ENCODE assay signal across 18 cellular contexts in genomic region chr2:64922482-64923384, GRCh38.
DNase-seq lines count a peak whose midpoint lies in the region; ATAC-seq and TF ChIP-seq lines count a peak whose summit lies in the region.
"Had no signal": no experiment of that assay in that cellular context is flagged by ENCODE, and none has a peak within 500 bp of the region (broad histone marks: within the 10 kb centered on the region; RNA-seq: fewer than 3 reads in every experiment).

No MANE protein-coding gene starts in this region.

- H4K5ac ChIP-seq in IMR-90 (ENCODE audit: low read depth, low read length), result no peak overlapping the region

- in situ Hi-C loops in IMR-90 (cut with MboI; ENCODE audit: low sequenced_read_pairs), result loop anchor here (25.0 kb wide), 1 partner anchor 240 kb away; no protein-coding TSS in a partner anchor

- no peaks in the 10 kb centered on the region for H3K9me1 ChIP-seq in IMR-90 (ENCODE audit: insufficient read depth, low read length)

- no peak overlapping the region for H2BK120ac ChIP-seq in IMR-90 (ENCODE audit: low read depth, low read length)

- no peak for TF ChIP-seq POLR2A in IMR-90 (IDR thresholded peaks at IDR 0.05; ENCODE audit: low read depth, low read length)

- no peak overlapping the region for H4K91ac ChIP-seq in IMR-90 (ENCODE audit: insufficient read depth, low read depth, low read length)

- no peak overlapping the region for H3K4me3 Mint-ChIP-seq in T-helper 17 cell
- H3K4me3 Mint-ChIP-seq: activated CD4-positive, alpha-beta T cell treated with anti-CD3 and anti-CD28 coated beads for 36 hours; naive thymus-derived CD8-positive, alpha-beta T cell had no signal

- 88% methylated on average over 5 of the region's 14 CpGs; no CpG with 5 or more reads in 1 of the 2 experiments for WGBS in IMR-90 (ENCODE audit: extremely low coverage in 2 of 2, insufficient read length in 1 of 2), 2 experiments

- no peak overlapping the region for H3K4me2 ChIP-seq in IMR-90 (ENCODE audit: low read depth, low read length)

- peaks cover 5% of the 10 kb centered on the region for H3K4me1 Mint-ChIP-seq in T-helper 17 cell

- H3K4me3 ChIP-seq in IMR-90 (ENCODE audit: insufficient read depth, low read depth, low read length), result no peak overlapping the region
- no peak overlapping the region for H3K4me3 ChIP-seq in MG63
- H3K4me3 ChIP-seq: heart left ventricle, thoracic aorta had no signal

- H2AFZ ChIP-seq in IMR-90 (replicated peaks; ENCODE audit: low read length, poor library complexity), result no peak overlapping the region

- no peak overlapping the region for H3K9ac ChIP-seq in IMR-90 (ENCODE audit: low read depth, low read length)

- CTCF ChIA-PET in IMR-90 (lab: Yijun Ruan, JAX), result interaction anchor here (0.9 kb wide), 2 partner anchors 118 to 207 kb away, joined by 3 to 4 read pairs; partner anchors contain the start of gene RAB1A

- dilution Hi-C loops in IMR-90 (cut with HindIII; ENCODE audit: low sequenced_read_pairs, unreplicated experiment), result no loop called here

- H3K27me3 Mint-ChIP-seq in T-helper 17 cell, result no peaks in the 10 kb centered on the region
- H3K27me3 Mint-ChIP-seq: activated CD4-positive, alpha-beta T cell treated with anti-CD3 and anti-CD28 coated beads for 36 hours; naive thymus-derived CD8-positive, alpha-beta T cell had no signal

- H3K4me1 ChIP-seq in IMR-90 (ENCODE audit: control insufficient read depth, insufficient read depth, low read length) (no peaks in the 10 kb centered on the region), foreskin keratinocyte (no peaks in the 10 kb centered on the region)

- DNase-seq in IMR-90, result no peak
- DNase-seq in T-helper 17 cell, result no peak
- peak; percentile 43 for DNase-seq in islet precursor cell
- DNase-seq in retina, result peak; percentile 30
- no peak for DNase-seq in MG63
- DNase-seq in effector CD4-positive, alpha-beta T cell, result no peak
- DNase-seq in foreskin keratinocyte, result no peak
- DNase-seq in activated CD8-positive, alpha-beta memory T cell treated with anti-CD3 and anti-CD28 coated beads for 24 hours, result no peak
- DNase-seq: activated CD4-positive, alpha-beta T cell treated with anti-CD3 and anti-CD28 coated beads for 36 hours; activated CD8-positive, alpha-beta memory T cell treated with anti-CD3 and anti-CD28 coated beads, Interleukin-2, amount 50 U/mL, for 4 hours; activated gamma-delta T cell treated with Interleukin-2 at 50 U/mL for 16 hours; heart left ventricle; mammary epithelial cell; naive thymus-derived CD8-positive, alpha-beta T cell; NCI-H187 treated with DMSO at 0.1 percent for 48 hours; NCI-H446 treated with DMSO at 0.1 percent for 48 hours; SIG-M5 had no signal

- H2AK9ac ChIP-seq in IMR-90 (replicated peaks; ENCODE audit: low read depth, low read length, poor library complexity), result peak overlapping the region; percentile 50

- POLR2A ChIA-PET in IMR-90 (lab: Charles Lee; ENCODE audit: unreplicated experiment), result no interaction called here

- H3K9me3 ChIP-seq in IMR-90 (ENCODE audit: control insufficient read depth, insufficient read depth, low read length) (peaks cover 5% of the 10 kb centered on the region; the same call in 1 of the 2 replicates), T-helper 17 cell (ENCODE audit: control insufficient read depth, low read length, poor library complexity, severe bottlenecking) (no peaks in the 10 kb centered on the region), MG63 (no peaks in the 10 kb centered on the region)
- H3K9me3 ChIP-seq: thoracic aorta had no signal

- H3K36me3 ChIP-seq in IMR-90 (ENCODE audit: control insufficient read depth, insufficient read depth, low read length) (no peaks in the 10 kb centered on the region), MG63 (no peaks in the 10 kb centered on the region)
- H3K36me3 ChIP-seq: heart left ventricle, thoracic aorta had no signal

- no peak overlapping the region for H3K4ac ChIP-seq in IMR-90 (ENCODE audit: low read depth, low read length)

- no TSS peak for BruUV-seq in IMR-90 (replicated peaks; lab: Mats Ljungman, UMichigan)

- peaks cover 21% of the 10 kb centered on the region for H3K27me3 ChIP-seq in IMR-90 (ENCODE audit: control insufficient read depth, insufficient read depth, low read length)
- no peaks in the 10 kb centered on the region for H3K27me3 ChIP-seq in MG63
- H3K27me3 ChIP-seq in foreskin keratinocyte, result no peaks in the 10 kb centered on the region
- H3K27me3 ChIP-seq: heart left ventricle had no signal

- H3K14ac ChIP-seq in IMR-90 (replicated peaks; ENCODE audit: low read depth, low read length), result no peak overlapping the region

- no peak overlapping the region for H4K8ac ChIP-seq in IMR-90 (ENCODE audit: low read depth in 2 of 2, low read length in 2 of 2)

- ATAC-seq in IMR-90 (ENCODE audit: low read depth) (no peak), T-helper 17 cell (no peak), foreskin keratinocyte (no peak)
- ATAC-seq: activated CD4-positive, alpha-beta T cell treated with anti-CD3 and anti-CD28 coated beads for 36 hours; heart left ventricle; naive thymus-derived CD8-positive, alpha-beta T cell had no signal

- no peaks in the 10 kb centered on the region for H4K20me1 ChIP-seq in IMR-90 (ENCODE audit: insufficient read depth, low read length)

- H3K56ac ChIP-seq in IMR-90 (ENCODE audit: extremely low read depth, insufficient read depth, low read length), result no peak overlapping the region

- no peak overlapping the region for H2AK5ac ChIP-seq in IMR-90 (ENCODE audit: low read depth, low read length)

- no peak overlapping the region for H3K23ac ChIP-seq in IMR-90 (ENCODE audit: low read depth, low read length)

- no peak overlapping the region for H3K18ac ChIP-seq in IMR-90 (ENCODE audit: low read depth, low read length)

- intact Hi-C loops in IMR-90 (cut with micrococcal nuclease), result no loop called here

- TF ChIP-seq RAD21 in IMR-90 (IDR thresholded peaks at IDR 0.05; ENCODE audit: low read length), result no peak

- no peak overlapping the region for H2BK15ac ChIP-seq in IMR-90 (ENCODE audit: low read depth, low read length)

- peak overlapping the region; percentile 32 for H3K27ac Mint-ChIP-seq in T-helper 17 cell
- H3K27ac Mint-ChIP-seq: activated CD4-positive, alpha-beta T cell treated with anti-CD3 and anti-CD28 coated beads for 36 hours had no signal

- H2BK20ac ChIP-seq in IMR-90 (ENCODE audit: low read depth, low read length), result no peak overlapping the region

- no peaks in the 10 kb centered on the region for H3K79me1 ChIP-seq in IMR-90 (ENCODE audit: low read depth in 1 of 2, low read length in 2 of 2)

- H3K36me3 Mint-ChIP-seq in T-helper 17 cell (ENCODE audit: low read depth), result no peaks in the 10 kb centered on the region

- TF ChIP-seq CTCF in IMR-90 (conservative IDR thresholded peaks at IDR 0.05; ENCODE audit: low read depth, low read length), result no peak
- no peak for TF ChIP-seq CTCF in foreskin keratinocyte (conservative IDR thresholded peaks at IDR 0.05)

- H2BK5ac ChIP-seq in IMR-90 (ENCODE audit: low read depth, low read length, poor library complexity, severe bottlenecking), result no peak overlapping the region

- H3K27ac ChIP-seq in IMR-90 (ENCODE audit: insufficient read depth, low read length), result no peak overlapping the region
- no peak overlapping the region for H3K27ac ChIP-seq in foreskin keratinocyte
- H3K27ac ChIP-seq: heart left ventricle, thoracic aorta had no signal

TF ChIP-seq in IMR-90, 13 proteins besides CTCF, POLR2A, EP300 and RAD21:
- no peak for TF ChIP-seq BHLHE40 (IDR thresholded peaks at IDR 0.05; ENCODE audit: low read depth, low read length)
- no peak for TF ChIP-seq NFE2L2 (IDR thresholded peaks at IDR 0.05; ENCODE audit: low read depth, low read length)
- no peak for TF ChIP-seq MAZ (IDR thresholded peaks at IDR 0.05; ENCODE audit: borderline replicate concordance, low read depth, low read length)
- no peak for TF ChIP-seq CEBPB (IDR thresholded peaks at IDR 0.05; ENCODE audit: low read depth, low read length)
- TF ChIP-seq RCOR1 (IDR thresholded peaks at IDR 0.05; ENCODE audit: insufficient replicate concordance, low read length), result no peak
- TF ChIP-seq CHD1 (IDR thresholded peaks at IDR 0.05; ENCODE audit: low read depth, low read length), result no peak
- no peak for TF ChIP-seq RFX5 (IDR thresholded peaks at IDR 0.05; ENCODE audit: low read depth, low read length)
- no peak for TF ChIP-seq SMC3 (IDR thresholded peaks at IDR 0.05; ENCODE audit: low read depth, low read length)
- TF ChIP-seq USF2 (IDR thresholded peaks at IDR 0.05; ENCODE audit: low read depth, low read length), result no peak
- TF ChIP-seq MAFK (IDR thresholded peaks at IDR 0.05; ENCODE audit: low read depth, low read length), result no peak
- TF ChIP-seq, protein P1, sequence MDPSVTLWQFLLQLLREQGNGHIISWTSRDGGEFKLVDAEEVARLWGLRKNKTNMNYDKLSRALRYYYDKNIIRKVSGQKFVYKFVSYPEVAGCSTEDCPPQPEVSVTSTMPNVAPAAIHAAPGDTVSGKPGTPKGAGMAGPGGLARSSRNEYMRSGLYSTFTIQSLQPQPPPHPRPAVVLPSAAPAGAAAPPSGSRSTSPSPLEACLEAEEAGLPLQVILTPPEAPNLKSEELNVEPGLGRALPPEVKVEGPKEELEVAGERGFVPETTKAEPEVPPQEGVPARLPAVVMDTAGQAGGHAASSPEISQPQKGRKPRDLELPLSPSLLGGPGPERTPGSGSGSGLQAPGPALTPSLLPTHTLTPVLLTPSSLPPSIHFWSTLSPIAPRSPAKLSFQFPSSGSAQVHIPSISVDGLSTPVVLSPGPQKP (IDR thresholded peaks at IDR 0.05; ENCODE audit: borderline replicate concordance, low read depth, low read length), result no peak
- no peak for TF ChIP-seq MXI1 (IDR thresholded peaks at IDR 0.05; ENCODE audit: borderline replicate concordance, low read depth, low read length)
- no peak for TF ChIP-seq FOS (IDR thresholded peaks at IDR 0.05; ENCODE audit: low read depth, low read length)
TF ChIP-seq in IMR-90: peak in this region for 0.

Comparison
In these comparisons a context has a peak if more than half of its experiments do, and no peak if none do; other contexts are left out.
1. DNase-seq: peak in islet precursor cell (single experiment) and retina (single experiment); none in IMR-90 (single experiment), T-helper 17 cell (0 of 3), MG63 (single experiment), effector CD4-positive, alpha-beta T cell (single experiment), foreskin keratinocyte (0 of 2) and activated CD8-positive, alpha-beta memory T cell treated with anti-CD3 and anti-CD28 coated beads for 24 hours (single experiment).